In genomic region chr2:28751102-28751955, GRCh38 we compare ENCODE assay signal across 8 cellular contexts. TPM values are rescaled to one million over a fixed set of nuclear protein-coding genes. Genes with fewer than 3 reads are reported as not detected.
DNase-seq lines count a peak whose midpoint lies in the region; ATAC-seq and TF ChIP-seq lines count a peak whose summit lies in the region.

Gene PPP1CB (plus strand): TSS chr2:28751830. CDS start chr2:28752125, 295 bp downstream.

- DNase-seq in AG09309 (ENCODE audit: low read depth): peak; percentile 84
- peak; percentile 94 for DNase-seq in NCI-H226
- DNase-seq in activated B cell treated with CpG ODN at 0.5 μM for 24 hours: peak; percentile 96
- DNase-seq in caudate nucleus (lab: John Stamatoyannopoulos, UW): peak; percentile 40 to 97 (median 93)
- DNase-seq in iris pigment epithelial cell (ENCODE audit: low read depth): peak; percentile 98
- peak; percentile 93 for DNase-seq in stimulated activated CD4-positive, alpha-beta T cell treated with anti-CD3 and anti-CD28 coated beads, Interleukin-12 subunit alpha, Interleukin-12 subunit beta, amount 100 ng/mL, for 4 hours

- CTCF ChIA-PET in activated B cell treated with CpG ODN at 0.5 μM for 24 hours (lab: Charles Lee): interaction anchor here (1.0 to 5.2 kb wide), 2 partner anchors 157 kb away, joined by 6 to 63 read pairs; no protein-coding TSS in a partner anchor

- no peaks in the 10 kb centered on the region for H3K27me3 Mint-ChIP-seq in activated B cell treated with CpG ODN at 0.5 μM for 24 hours

- H3K4me3 ChIP-seq in AG09309 (ENCODE audit: control insufficient read depth, low read depth, low read length): peak within 1 kb of the TSS; percentile 58

- H3K27ac ChIP-seq in caudate nucleus (ENCODE audit: low read depth, low read length): peak within 1 kb of the TSS; percentile 97

- in situ Hi-C loops in GM18951 (cut with MboI; ENCODE audit: low sequenced_read_pairs, unreplicated experiment): loop anchor here (10.0 kb wide), 1 partner anchor 157 kb away; no protein-coding TSS in a partner anchor

- POLR2A ChIA-PET in activated B cell treated with CpG ODN at 0.5 μM for 24 hours (lab: Charles Lee): interaction anchor here (0.6 to 2.7 kb wide), 15 partner anchors 11 to 358 kb away, joined by 3 to 23 read pairs (median 4); partner anchors contain the start of genes SPDYA, TRMT61B and WDR43

- peak within 1 kb of the TSS; percentile 98 for H3K27ac Mint-ChIP-seq in activated B cell treated with CpG ODN at 0.5 μM for 24 hours

- ATAC-seq in HG03196 (IDR thresholded peaks at IDR 0.05; ENCODE audit: unreplicated experiment) (peak; percentile 85), activated B cell treated with CpG ODN at 0.5 μM for 24 hours (ENCODE audit: low read depth) (peak; percentile 86)

- TF ChIP-seq CTCF in AG09309 (IDR thresholded peaks at IDR 0.05; ENCODE audit: control insufficient read depth, insufficient read depth, low read depth, low read length, missing control alignments) (no peak), activated B cell treated with CpG ODN at 0.5 μM for 24 hours (IDR thresholded peaks at IDR 0.05) (no peak)

- H3K4me3 Mint-ChIP-seq in activated B cell treated with CpG ODN at 0.5 μM for 24 hours: peak within 1 kb of the TSS; percentile 95

- H3K4me1 Mint-ChIP-seq in activated B cell treated with CpG ODN at 0.5 μM for 24 hours: peaks cover 53% of the 10 kb centered on the region

- no peaks in the 10 kb centered on the region for H3K9me3 Mint-ChIP-seq in activated B cell treated with CpG ODN at 0.5 μM for 24 hours

- TF ChIP-seq POLR2A in GM18951 (IDR thresholded peaks at IDR 0.05; ENCODE audit: extremely low read depth, insufficient read depth, insufficient read length): peak; percentile 93

- peaks cover 24% of the 10 kb centered on the region for H3K36me3 Mint-ChIP-seq in activated B cell treated with CpG ODN at 0.5 μM for 24 hours (ENCODE audit: low read depth)

- intact Hi-C loops in activated B cell treated with CpG ODN at 0.5 μM for 24 hours (cut with micrococcal nuclease): loop anchor here (1.0 to 5.0 kb wide), 12 partner anchors 35 to 1539 kb away; partner anchors contain the start of genes ATRAID, BABAM2, FOSL2 and IFT172

RNA-seq across cellular contexts. Expression of gene PPP1CB, which starts in this region (rescaled TPM):
- total RNA-seq in activated B cell treated with CpG ODN at 0.5 μM for 24 hours: 130 and 135 TPM in 2 replicates

Comparison
In these comparisons a context has a peak if more than half of its experiments do, and no peak if none do; other contexts are left out.
1. Peak in every context shown above with its lines: DNase-seq, ATAC-seq, H3K4me3 ChIP-seq and H3K27ac ChIP-seq.